In the genomic region with DNA sequence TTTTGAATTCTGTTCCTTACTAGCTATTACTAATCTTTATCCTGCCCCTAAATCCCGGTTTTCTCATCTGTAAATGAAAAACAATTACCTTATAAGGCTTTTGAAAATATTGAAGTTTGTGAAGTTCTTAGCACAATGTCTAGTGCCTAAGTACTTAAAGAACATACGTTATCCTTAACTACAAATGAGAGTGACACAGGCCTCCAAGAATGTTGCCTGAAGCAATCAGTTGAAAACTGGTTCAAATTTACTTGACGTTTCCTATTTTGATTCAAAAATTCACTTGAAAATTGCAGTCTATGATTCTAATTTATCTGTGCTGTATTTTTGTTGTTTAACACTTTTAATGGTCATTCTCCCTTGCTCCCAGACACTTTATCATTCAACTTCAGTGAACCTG, we compare ENCODE assay signal across 17 cellular contexts. TPM values are rescaled to one million over a fixed set of nuclear protein-coding genes. Genes with fewer than 3 reads are reported as not detected.
DNase-seq lines count a peak whose midpoint lies in the region; ATAC-seq and TF ChIP-seq lines count a peak whose summit lies in the region.
"Had no signal": no experiment of that assay in that cellular context is flagged by ENCODE, and none has a peak within 500 bp of the region (broad histone marks: within the 10 kb centered on the region; RNA-seq: fewer than 3 reads in every experiment).

No MANE protein-coding gene starts in this region.

- H3K9me3 Mint-ChIP-seq in naive thymus-derived CD8-positive, alpha-beta T cell: peaks cover 0 to 2% (median 0%) of the 10 kb centered on the region in 9 donors
- H3K9me3 Mint-ChIP-seq: activated T-helper 17 cell treated with anti-CD3 and anti-CD28 coated beads, Interleukin-2, amount 50 U/mL, for 72 hours; stimulated activated naive CD8-positive, alpha-beta T cell treated with anti-CD3 and anti-CD28 coated beads, Interleukin-15, Interleukin-2, amounts not matched to agents 100 ng/mL and 50 ng/mL, for 24 hours had no signal

- peak overlapping the region in 9 of 10 donors; percentile 20 to 100 (median 70) for H3K4me3 Mint-ChIP-seq in naive thymus-derived CD8-positive, alpha-beta T cell

- peaks cover 8 to 22% (median 11%) of the 10 kb centered on the region in 3 donors for H3K36me3 Mint-ChIP-seq in naive thymus-derived CD8-positive, alpha-beta T cell

- no peak overlapping the region for H3K4me3 ChIP-seq in epithelial cell of esophagus (ENCODE audit: low read length)
- H3K4me3 ChIP-seq: left lung had no signal

- POLR2A ChIA-PET in RWPE1 (lab: Yijun Ruan, JAX; ENCODE audit: low non-redundant PET): no interaction called here
- POLR2A ChIA-PET in naive thymus-derived CD8-positive, alpha-beta T cell (lab: Charles Lee): interaction anchor here (0.6 to 1.7 kb wide), 3 partner anchors 11 to 174 kb away, joined by 3 to 6 read pairs (median 4); partner anchors contain the start of gene PCNP

- peaks cover 0 to 8% (median 0%) of the 10 kb centered on the region in 5 donors for H3K27me3 Mint-ChIP-seq in naive thymus-derived CD8-positive, alpha-beta T cell
- H3K27me3 Mint-ChIP-seq: activated T-helper 17 cell treated with anti-CD3 and anti-CD28 coated beads, Interleukin-2, amount 50 U/mL, for 72 hours; stimulated activated naive CD8-positive, alpha-beta T cell treated with anti-CD3 and anti-CD28 coated beads, Interleukin-15, Interleukin-2, amounts not matched to agents 100 ng/mL and 50 ng/mL, for 24 hours had no signal

- no peak for ATAC-seq in naive thymus-derived CD8-positive, alpha-beta T cell
- no peak for ATAC-seq in GM21381 (IDR thresholded peaks at IDR 0.05; ENCODE audit: unreplicated experiment)
- ATAC-seq: activated T-helper 17 cell treated with anti-CD3 and anti-CD28 coated beads, Interleukin-2, amount 50 U/mL, for 72 hours; left lung had no signal

- TF ChIP-seq CTCF in RWPE1 (conservative IDR thresholded peaks at IDR 0.05; ENCODE audit: low read depth) (no peak), epithelial cell of esophagus (IDR thresholded peaks at IDR 0.05; ENCODE audit: insufficient read depth, low read depth, low read length, missing control alignments) (no peak)

- peak overlapping the region in 6 of 10 donors; percentile 1 to 76 (median 30) for H3K27ac Mint-ChIP-seq in naive thymus-derived CD8-positive, alpha-beta T cell

- CTCF ChIA-PET in RWPE1 (lab: Yijun Ruan, JAX): no interaction called here

- DNase-seq in GM03348 (ENCODE audit: low spot score): peak; percentile 9
- DNase-seq in RWPE1 (ENCODE audit: low spot score): peak; percentile 44
- DNase-seq in epithelial cell of esophagus (ENCODE audit: low read depth): peak; percentile 71
- no peak for DNase-seq in naive thymus-derived CD8-positive, alpha-beta T cell
- no peak for DNase-seq in superior temporal gyrus (ENCODE audit: extremely low spot score)
- no peak for DNase-seq in central memory CD4-positive, alpha-beta T cell
- no peak for DNase-seq in stimulated activated CD4-positive, alpha-beta T cell treated with anti-CD3 and anti-CD28 coated beads, Interleukin-4, amount 100 ng/mL, for 1 hour
- DNase-seq: activated CD4-positive, alpha-beta T cell treated with anti-CD3 and anti-CD28 coated beads, Interleukin-2, amount 50 U/mL, for 1 hour; GF-D8; GOT3; left lung; NCI-H1930; NCI-H748 treated with DMSO at 0.1 percent for 48 hours; T-helper 9 cell had no signal

- H3K27ac ChIP-seq in RWPE1: no peak overlapping the region
- H3K27ac ChIP-seq: left lung had no signal

- peaks cover 30 to 77% (median 69%) of the 10 kb centered on the region in 4 donors for H3K4me1 Mint-ChIP-seq in naive thymus-derived CD8-positive, alpha-beta T cell

RNA-seq across cellular contexts. Expression of gene SENP7, which starts 3.2 kb away (rescaled TPM):
- 10 to 100 TPM; 71.2 to 72.5 TPM for total RNA-seq in naive thymus-derived CD8-positive, alpha-beta T cell
- 10 to 100 TPM in 1 of 3 donors, 1 to 10 TPM in 2; 6.7 to 11.2 (median 9.3) TPM for polyA plus RNA-seq in naive thymus-derived CD8-positive, alpha-beta T cell

RNA-seq across cellular contexts. Expression of gene TRMT10C, which starts 51.9 kb away (rescaled TPM):
- total RNA-seq in naive thymus-derived CD8-positive, alpha-beta T cell: 10 to 100 TPM; 27.2 to 30.5 TPM
- 10 to 100 TPM; 34.1 to 52.7 (median 36.7) TPM for polyA plus RNA-seq in naive thymus-derived CD8-positive, alpha-beta T cell

Comparison
In these comparisons a context has a peak if more than half of its experiments do, and no peak if none do; other contexts are left out.
1. DNase-seq: peak in GM03348 (single experiment), RWPE1 (single experiment) and epithelial cell of esophagus (single experiment); none in naive thymus-derived CD8-positive, alpha-beta T cell (0 of 10), superior temporal gyrus (single experiment), central memory CD4-positive, alpha-beta T cell (single experiment) and stimulated activated CD4-positive, alpha-beta T cell treated with anti-CD3 and anti-CD28 coated beads, Interleukin-4, amount 100 ng/mL, for 1 hour (single experiment).